ENCODE assay signal across 20 cellular contexts in the genomic region with DNA sequence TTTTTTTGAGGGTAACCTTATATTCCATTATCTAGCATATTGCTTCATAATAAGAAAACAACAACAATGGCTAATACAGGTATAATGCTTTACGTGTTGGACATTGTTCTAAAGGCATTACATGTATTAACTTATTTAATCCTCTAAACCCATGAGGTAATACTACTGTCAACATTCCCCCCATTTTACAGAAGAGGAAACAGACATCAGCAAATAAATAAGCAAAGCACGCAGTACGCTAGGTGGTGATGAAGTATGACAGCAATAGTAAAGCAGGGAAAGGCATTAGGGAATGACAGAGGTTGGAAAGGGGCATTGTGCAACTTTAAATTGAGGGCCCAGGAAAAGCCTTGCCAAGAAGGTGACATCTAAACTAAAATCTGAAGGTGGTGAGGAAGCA. TPM values are rescaled to one million over a fixed set of nuclear protein-coding genes. Genes with fewer than 3 reads are reported as not detected.
DNase-seq lines count a peak whose midpoint lies in the region; TF ChIP-seq lines count a peak whose summit lies in the region.
"Had no signal": no experiment of that assay in that cellular context is flagged by ENCODE, and none has a peak within 500 bp of the region (broad histone marks: within the 10 kb centered on the region; RNA-seq: fewer than 3 reads in every experiment).

No MANE protein-coding gene starts in this region.

- peaks cover 3% of the 10 kb centered on the region for H3K4me1 ChIP-seq in neural progenitor cell
- no peaks in the 10 kb centered on the region for H3K4me1 ChIP-seq in SJCRH30

- H3K27ac Mint-ChIP-seq in activated CD4-positive, alpha-beta memory T cell treated with anti-CD3 and anti-CD28 coated beads for 36 hours: peak overlapping the region; percentile 50
- no peak overlapping the region for H3K27ac Mint-ChIP-seq in activated CD4-positive, alpha-beta memory T cell treated with anti-CD3 and anti-CD28 coated beads, Interleukin-2, amount 10 ng/mL, durations not matched to agents 7 days and 5 days
- H3K27ac Mint-ChIP-seq in Calu3 (ENCODE audit: unreplicated experiment): no peak overlapping the region
- peak overlapping the region; percentile 0 to 86 (median 73) for H3K27ac Mint-ChIP-seq in brain
- H3K27ac Mint-ChIP-seq in neural progenitor cell: peak overlapping the region; percentile 2
- H3K27ac Mint-ChIP-seq: activated T-helper 1 cell treated with anti-CD3 and anti-CD28 coated beads, Interleukin-12 subunit alpha, Interleukin-12 subunit beta, Interleukin-2, Interleukin-4 antibody, amounts not matched to agents 30 ng/mL and 10 ng/mL and 1 ng/mL, durations not matched to agents 14 hours and 24 hours and 36 hours had no signal

- H3K9me3 ChIP-seq in neural progenitor cell (ENCODE audit: low read depth) (no peaks in the 10 kb centered on the region), SJCRH30 (replicated peaks) (no peaks in the 10 kb centered on the region)
- H3K9me3 ChIP-seq: adrenal gland, left lung had no signal

- H3K36me3 Mint-ChIP-seq in activated CD4-positive, alpha-beta memory T cell treated with anti-CD3 and anti-CD28 coated beads for 36 hours: peaks cover 26% of the 10 kb centered on the region
- peaks cover 41% of the 10 kb centered on the region for H3K36me3 Mint-ChIP-seq in activated CD4-positive, alpha-beta memory T cell treated with anti-CD3 and anti-CD28 coated beads, Interleukin-2, amount 10 ng/mL, durations not matched to agents 7 days and 5 days (ENCODE audit: low read depth)
- H3K36me3 Mint-ChIP-seq in Calu3 (ENCODE audit: insufficient read depth, unreplicated experiment) (peaks cover 72% of the 10 kb centered on the region), brain (peaks cover 60% of the 10 kb centered on the region), neural progenitor cell (peaks cover 16% of the 10 kb centered on the region)

- no peak overlapping the region for H3K4me3 Mint-ChIP-seq in activated CD4-positive, alpha-beta memory T cell treated with anti-CD3 and anti-CD28 coated beads for 36 hours
- H3K4me3 Mint-ChIP-seq in activated CD4-positive, alpha-beta memory T cell treated with anti-CD3 and anti-CD28 coated beads, Interleukin-2, amount 10 ng/mL, durations not matched to agents 7 days and 5 days: no peak overlapping the region
- H3K4me3 Mint-ChIP-seq in Calu3 (ENCODE audit: low read depth, unreplicated experiment) (no peak overlapping the region), brain (peak overlapping the region in 4 of 5 experiments; percentile 7 to 84 (median 54)), neural progenitor cell (no peak overlapping the region)

- no peak overlapping the region for H2AFZ ChIP-seq in neural progenitor cell (replicated peaks)

- peaks cover 18% of the 10 kb centered on the region for H4K20me1 ChIP-seq in neural progenitor cell (ENCODE audit: low read depth)

- H3K4me3 ChIP-seq in neural progenitor cell (no peak overlapping the region), SJCRH30 (no peak overlapping the region)
- H3K4me3 ChIP-seq: adrenal gland, left lung had no signal

- no peak overlapping the region for H3K9ac ChIP-seq in neural progenitor cell

- H3F3A ChIP-seq in neural progenitor cell (ENCODE audit: low read depth): peaks cover 13% of the 10 kb centered on the region

- CTCF ChIA-PET in activated CD4-positive, alpha-beta memory T cell treated with anti-CD3 and anti-CD28 coated beads for 36 hours (lab: Charles Lee): interaction anchor here (2.8 kb wide), 1 partner anchor 73 kb away, joined by 10 read pairs; no protein-coding TSS in a partner anchor
- CTCF ChIA-PET in activated CD4-positive, alpha-beta memory T cell treated with anti-CD3 and anti-CD28 coated beads, Interleukin-2, amount 10 ng/mL, durations not matched to agents 7 days and 5 days (lab: Charles Lee): interaction anchor here (0.8 to 1.8 kb wide), 2 partner anchors 10 to 75 kb away, joined by 3 to 5 read pairs; no protein-coding TSS in a partner anchor
- CTCF ChIA-PET in Calu3 (lab: Charles Lee): interaction anchor here (0.6 to 1.0 kb wide), 3 partner anchors 8 to 64 kb away, joined by 3 to 4 read pairs (median 4); no protein-coding TSS in a partner anchor

- BruUV-seq in Calu3 (replicated peaks; lab: Mats Ljungman, UMichigan): TSS peak; percentile 1

- H3K27ac ChIP-seq in neural progenitor cell (no peak overlapping the region), SJCRH30 (no peak overlapping the region)
- H3K27ac ChIP-seq: left lung had no signal

- peaks cover 65% of the 10 kb centered on the region for H3K79me2 ChIP-seq in neural progenitor cell (ENCODE audit: low read depth)

- H3K4me1 Mint-ChIP-seq in activated CD4-positive, alpha-beta memory T cell treated with anti-CD3 and anti-CD28 coated beads for 36 hours (ENCODE audit: low read depth): peaks cover 51% of the 10 kb centered on the region
- H3K4me1 Mint-ChIP-seq in activated CD4-positive, alpha-beta memory T cell treated with anti-CD3 and anti-CD28 coated beads, Interleukin-2, amount 10 ng/mL, durations not matched to agents 7 days and 5 days: peaks cover 48% of the 10 kb centered on the region
- peaks cover 47% of the 10 kb centered on the region for H3K4me1 Mint-ChIP-seq in Calu3 (ENCODE audit: low read depth, unreplicated experiment)
- H3K4me1 Mint-ChIP-seq in brain: peaks cover 51% of the 10 kb centered on the region
- peaks cover 12% of the 10 kb centered on the region for H3K4me1 Mint-ChIP-seq in neural progenitor cell

- H3K27me3 ChIP-seq in neural progenitor cell: no peaks in the 10 kb centered on the region
- H3K27me3 ChIP-seq in SJCRH30: no peaks in the 10 kb centered on the region
- H3K27me3 ChIP-seq: adrenal gland, left lung had no signal

- peaks cover 4% of the 10 kb centered on the region for H3K36me3 ChIP-seq in neural progenitor cell
- peaks cover 37% of the 10 kb centered on the region for H3K36me3 ChIP-seq in SJCRH30

- intact Hi-C loops in activated CD4-positive, alpha-beta memory T cell treated with anti-CD3 and anti-CD28 coated beads for 36 hours (cut with micrococcal nuclease): no loop called here
- intact Hi-C loops in Calu3 (cut with micrococcal nuclease; ENCODE audit: unreplicated experiment): no loop called here

- TF ChIP-seq CTCF in Calu3 (IDR thresholded peaks at IDR 0.05; ENCODE audit: unreplicated experiment) (no peak), brain (conservative IDR thresholded peaks at IDR 0.05) (no peak), neural progenitor cell (IDR thresholded peaks at IDR 0.05) (no peak)

- no peaks in the 10 kb centered on the region for H3K9me3 Mint-ChIP-seq in activated CD4-positive, alpha-beta memory T cell treated with anti-CD3 and anti-CD28 coated beads for 36 hours
- no peaks in the 10 kb centered on the region for H3K9me3 Mint-ChIP-seq in activated CD4-positive, alpha-beta memory T cell treated with anti-CD3 and anti-CD28 coated beads, Interleukin-2, amount 10 ng/mL, durations not matched to agents 7 days and 5 days
- no peaks in the 10 kb centered on the region for H3K9me3 Mint-ChIP-seq in Calu3 (ENCODE audit: low read depth, unreplicated experiment)
- H3K9me3 Mint-ChIP-seq in brain: peaks cover 0 to 2% (median 0%) of the 10 kb centered on the region in 5 experiments
- no peaks in the 10 kb centered on the region for H3K9me3 Mint-ChIP-seq in neural progenitor cell
- H3K9me3 Mint-ChIP-seq: activated T-helper 1 cell treated with anti-CD3 and anti-CD28 coated beads, Interleukin-12 subunit alpha, Interleukin-12 subunit beta, Interleukin-2, Interleukin-4 antibody, amounts not matched to agents 30 ng/mL and 10 ng/mL and 1 ng/mL, durations not matched to agents 14 hours and 24 hours and 36 hours had no signal

- POLR2A ChIA-PET in activated CD4-positive, alpha-beta memory T cell treated with anti-CD3 and anti-CD28 coated beads for 36 hours (lab: Charles Lee): no interaction called here
- POLR2A ChIA-PET in activated CD4-positive, alpha-beta memory T cell treated with anti-CD3 and anti-CD28 coated beads, Interleukin-2, amount 10 ng/mL, durations not matched to agents 7 days and 5 days (lab: Charles Lee): no interaction called here

- no peaks in the 10 kb centered on the region for H3K27me3 Mint-ChIP-seq in activated CD4-positive, alpha-beta memory T cell treated with anti-CD3 and anti-CD28 coated beads for 36 hours
- H3K27me3 Mint-ChIP-seq in activated CD4-positive, alpha-beta memory T cell treated with anti-CD3 and anti-CD28 coated beads, Interleukin-2, amount 10 ng/mL, durations not matched to agents 7 days and 5 days: no peaks in the 10 kb centered on the region
- H3K27me3 Mint-ChIP-seq in Calu3 (ENCODE audit: unreplicated experiment): no peaks in the 10 kb centered on the region
- H3K27me3 Mint-ChIP-seq in brain: no peaks in the 10 kb centered on the region
- H3K27me3 Mint-ChIP-seq in neural progenitor cell (ENCODE audit: insufficient read depth, low read depth): peaks cover 2% of the 10 kb centered on the region

- no peak for DNase-seq in activated CD4-positive, alpha-beta memory T cell treated with anti-CD3 and anti-CD28 coated beads for 36 hours
- DNase-seq in activated CD4-positive, alpha-beta memory T cell treated with anti-CD3 and anti-CD28 coated beads, Interleukin-2, amount 10 ng/mL, durations not matched to agents 7 days and 5 days: no peak
- DNase-seq in Calu3 (no peak), neural progenitor cell (ENCODE audit: low spot score) (no peak), D341Med (ENCODE audit: low spot score) (no peak), SJCRH30 (no peak), HK-2 (ENCODE audit: unreplicated experiment) (no peak)
- DNase-seq: activated CD8-positive, alpha-beta memory T cell treated with anti-CD3 and anti-CD28 coated beads for 24 hours; C1 segment of cervical spinal cord; cortex of kidney; DMS53; KBM-7; left lung; NCI-H1694 treated with DMSO at 0.1 percent for 48 hours; NCI-H69; occipital lobe; SHP77 had no signal

- H3K4me2 ChIP-seq in neural progenitor cell: no peak overlapping the region

RNA-seq across cellular contexts. Expression of a gene that starts 4.6 kb away (rescaled TPM):
- 10 to 100 TPM; 27.4 to 27.8 TPM for total RNA-seq in activated CD4-positive, alpha-beta memory T cell treated with anti-CD3 and anti-CD28 coated beads for 36 hours
- total RNA-seq in activated CD4-positive, alpha-beta memory T cell treated with anti-CD3 and anti-CD28 coated beads, Interleukin-2, amount 10 ng/mL, durations not matched to agents 7 days and 5 days: 10 to 100 TPM; 29.8 to 31.1 TPM
- total RNA-seq in Calu3 (2022) (67.2 and 68.5 TPM in 2 replicates), neural progenitor cell (ENCODE audit: low replicate concordance) (50.6 and 53.4 TPM in 2 replicates)
- 49.0 TPM for polyA plus RNA-seq in brain (ENCODE audit: insufficient read depth, low read depth, low replicate concordance)
- total RNA-seq in SJCRH30 (2014; rRNA removed; shearing (Covaris generic)): 42.3 and 48.1 TPM in 2 replicates

RNA-seq across cellular contexts. Expression of a gene that starts 16.2 kb away (rescaled TPM):
- 100 to 1,000 TPM; 120 to 137 TPM for total RNA-seq in activated CD4-positive, alpha-beta memory T cell treated with anti-CD3 and anti-CD28 coated beads for 36 hours
- 100 to 1,000 TPM; 133 to 139 TPM for total RNA-seq in activated CD4-positive, alpha-beta memory T cell treated with anti-CD3 and anti-CD28 coated beads, Interleukin-2, amount 10 ng/mL, durations not matched to agents 7 days and 5 days
- total RNA-seq in Calu3 (2022): 152 and 155 TPM in 2 replicates
- 34.1 TPM for polyA plus RNA-seq in brain (ENCODE audit: insufficient read depth, low read depth, low replicate concordance)
- 245 and 374 TPM in 2 replicates for total RNA-seq in neural progenitor cell (ENCODE audit: low replicate concordance)
- total RNA-seq in SJCRH30 (2014; rRNA removed; shearing (Covaris generic)): 54.9 and 84.7 TPM in 2 replicates

Comparison
In these comparisons a context has a peak if more than half of its experiments do, and no peak if none do; other contexts are left out.
1. H3K27ac Mint-ChIP-seq: peak in activated CD4-positive, alpha-beta memory T cell treated with anti-CD3 and anti-CD28 coated beads for 36 hours (single experiment), brain (5 of 5) and neural progenitor cell (single experiment); none in activated CD4-positive, alpha-beta memory T cell treated with anti-CD3 and anti-CD28 coated beads, Interleukin-2, amount 10 ng/mL, durations not matched to agents 7 days and 5 days (single experiment) and Calu3 (single experiment).
2. H3K4me3 Mint-ChIP-seq: peak in brain (4 of 5); none in activated CD4-positive, alpha-beta memory T cell treated with anti-CD3 and anti-CD28 coated beads for 36 hours (single experiment), activated CD4-positive, alpha-beta memory T cell treated with anti-CD3 and anti-CD28 coated beads, Interleukin-2, amount 10 ng/mL, durations not matched to agents 7 days and 5 days (single experiment), Calu3 (single experiment) and neural progenitor cell (single experiment).